8 cellular contexts compared by ENCODE assay signal in genomic region chr3:155871746-155872158, GRCh38. TPM values are rescaled to one million over a fixed set of nuclear protein-coding genes. Genes with fewer than 3 reads are reported as not detected.
DNase-seq lines count a peak whose midpoint lies in the region; ATAC-seq and TF ChIP-seq lines count a peak whose summit lies in the region.

No MANE protein-coding gene starts in this region.

- ATAC-seq in GM19438 (IDR thresholded peaks at IDR 0.05; ENCODE audit: low read depth, unreplicated experiment): peak; percentile 7
- no peak for ATAC-seq in natural killer cell
- ATAC-seq in HG03442 (IDR thresholded peaks at IDR 0.05; ENCODE audit: unreplicated experiment): no peak
- no peak for ATAC-seq in sciatic nerve

- H3K27ac Mint-ChIP-seq in dendritic cell treated with granulocyte-macrophage colony-stimulating factor and Interleukin-4, amounts not matched to agents 40 ng/mL and 50 ng/mL, for 4 days: peak overlapping the region; percentile 93
- H3K27ac Mint-ChIP-seq in natural killer cell: peak overlapping the region; percentile 57 to 96

- H2AFZ ChIP-seq in Loucy (ENCODE audit: low read length): peak overlapping the region; percentile 90; the same call in 1 of the 2 replicates

- H3K9me3 Mint-ChIP-seq in dendritic cell treated with granulocyte-macrophage colony-stimulating factor and Interleukin-4, amounts not matched to agents 40 ng/mL and 50 ng/mL, for 4 days: no peaks in the 10 kb centered on the region
- H3K9me3 Mint-ChIP-seq in natural killer cell: no peaks in the 10 kb centered on the region

- H4K20me1 ChIP-seq in Loucy (ENCODE audit: insufficient read depth, low read length, poor library complexity, severe bottlenecking): peaks cover 60% of the 10 kb centered on the region

- intact Hi-C loops in dendritic cell treated with granulocyte-macrophage colony-stimulating factor and Interleukin-4, amounts not matched to agents 40 ng/mL and 50 ng/mL, for 4 days (cut with micrococcal nuclease): no loop called here
- intact Hi-C loops in natural killer cell (cut with micrococcal nuclease): loop anchor here (2.0 to 10.0 kb wide), 4 partner anchors 65 to 803 kb away; partner anchors contain the start of genes C3orf33, PLCH1, SSR3 and TIPARP
- intact Hi-C loops in sciatic nerve (cut with DNase I): no loop called here

- H3F3A ChIP-seq in Loucy (ENCODE audit: low read depth): no peaks in the 10 kb centered on the region

- peak overlapping the region; percentile 88 for H3K4me2 ChIP-seq in Loucy (ENCODE audit: low read depth, low read length, poor library complexity, severe bottlenecking)

- peaks cover 44% of the 10 kb centered on the region for H3K4me1 ChIP-seq in Loucy (ENCODE audit: insufficient read depth, low read length, poor library complexity, severe bottlenecking)

- no peaks in the 10 kb centered on the region for H3K9me3 ChIP-seq in Loucy (ENCODE audit: insufficient read depth, low read depth, low read length)

- no peak for DNase-seq in natural killer cell
- DNase-seq in NCI-H524 treated with DMSO at 0.1 percent for 48 hours (lab: John Stamatoyannopoulos, UW): no peak
- DNase-seq in sciatic nerve (ENCODE audit: low spot score): no peak

- TF ChIP-seq CTCF in C4-2B (conservative IDR thresholded peaks at IDR 0.05) (no peak), Loucy (conservative IDR thresholded peaks at IDR 0.05; ENCODE audit: low read length) (no peak), natural killer cell (IDR thresholded peaks at IDR 0.05) (no peak)

- H3K36me3 ChIP-seq in Loucy (ENCODE audit: insufficient read depth, low read length): no peaks in the 10 kb centered on the region

- peak overlapping the region; percentile 94 for H3K4me3 ChIP-seq in Loucy (ENCODE audit: low read length, poor library complexity, severe bottlenecking)

- H3K4me1 Mint-ChIP-seq in dendritic cell treated with granulocyte-macrophage colony-stimulating factor and Interleukin-4, amounts not matched to agents 40 ng/mL and 50 ng/mL, for 4 days (ENCODE audit: low read depth): peaks cover 24% of the 10 kb centered on the region
- H3K4me1 Mint-ChIP-seq in natural killer cell: peaks cover 28 to 31% of the 10 kb centered on the region in 2 donors

- H3K27me3 Mint-ChIP-seq in dendritic cell treated with granulocyte-macrophage colony-stimulating factor and Interleukin-4, amounts not matched to agents 40 ng/mL and 50 ng/mL, for 4 days: no peaks in the 10 kb centered on the region
- H3K27me3 Mint-ChIP-seq in natural killer cell (ENCODE audit: low read depth in 2 of 2): no peaks in the 10 kb centered on the region

- H3K4me3 Mint-ChIP-seq in dendritic cell treated with granulocyte-macrophage colony-stimulating factor and Interleukin-4, amounts not matched to agents 40 ng/mL and 50 ng/mL, for 4 days: peak overlapping the region; percentile 95
- H3K4me3 Mint-ChIP-seq in natural killer cell: peak overlapping the region; percentile 92

- H3K79me2 ChIP-seq in Loucy (ENCODE audit: insufficient read depth, low read length): peaks cover 63% of the 10 kb centered on the region

- H3K27me3 ChIP-seq in Loucy (ENCODE audit: insufficient read depth, low read length, poor library complexity, severe bottlenecking): peaks cover 8% of the 10 kb centered on the region

- H3K9me2 ChIP-seq in Loucy (replicated peaks; ENCODE audit: low read depth, low read length): no peaks in the 10 kb centered on the region

- H3K27ac ChIP-seq in C4-2B: peak overlapping the region; percentile 100

- H3K9ac ChIP-seq in Loucy (ENCODE audit: low read depth, low read length, poor library complexity, severe bottlenecking): peak overlapping the region; percentile 99

- H3K36me3 Mint-ChIP-seq in dendritic cell treated with granulocyte-macrophage colony-stimulating factor and Interleukin-4, amounts not matched to agents 40 ng/mL and 50 ng/mL, for 4 days (ENCODE audit: low read depth): peaks cover 8% of the 10 kb centered on the region
- no peaks in the 10 kb centered on the region for H3K36me3 Mint-ChIP-seq in natural killer cell

RNA-seq across cellular contexts. Expression of gene GMPS, which starts 1.3 kb away (rescaled TPM):
- total RNA-seq in natural killer cell (10 to 100 TPM; 36.7 to 49.7 (median 45.4) TPM), sciatic nerve (48.7 TPM)

RNA-seq across cellular contexts. Expression of gene SLC33A1, which starts 17.5 kb away (rescaled TPM):
- total RNA-seq in natural killer cell: 10 to 100 TPM; 25.2 to 28.4 (median 27.2) TPM
- total RNA-seq in sciatic nerve: 29.3 TPM
